8 cellular contexts compared by ENCODE assay signal in genomic region chr14:69191340-69192111, GRCh38. TPM values are rescaled to one million over a fixed set of nuclear protein-coding genes. Genes with fewer than 3 reads are reported as not detected.
DNase-seq lines count a peak whose midpoint lies in the region; ATAC-seq lines count a peak whose summit lies in the region.

EXD2 (plus strand) TSS chr14:69191498; CDS start chr14:69209471, 17,973 bp downstream.

- in situ Hi-C loops in ACHN (cut with HindIII; ENCODE audit: low pct_ligation_motif_present, low pct_unique_long_range_greater_than_20kb, low sequenced_read_pairs): no loop called here

- no peaks in the 10 kb centered on the region for H3K9me3 Mint-ChIP-seq in activated CD4-positive, alpha-beta T cell treated with anti-CD3 and anti-CD28 coated beads, Interleukin-2, amount 10 ng/mL, durations not matched to agents 24 days and 14 days

- H3K4me1 Mint-ChIP-seq in activated CD4-positive, alpha-beta T cell treated with anti-CD3 and anti-CD28 coated beads, Interleukin-2, amount 10 ng/mL, durations not matched to agents 24 days and 14 days: peaks cover 11% of the 10 kb centered on the region

- peak within 1 kb of the TSS; percentile 83 for H3K27ac Mint-ChIP-seq in activated CD4-positive, alpha-beta T cell treated with anti-CD3 and anti-CD28 coated beads, Interleukin-2, amount 10 ng/mL, durations not matched to agents 24 days and 14 days

- peak; percentile 85 for DNase-seq in ACHN
- DNase-seq in NCI-H345 (lab: John Stamatoyannopoulos, UW): peak; percentile 97
- DNase-seq in activated CD4-positive, alpha-beta T cell treated with anti-CD3 and anti-CD28 coated beads, Interleukin-2, amount 10 ng/mL, durations not matched to agents 24 days and 14 days: peak; percentile 87
- DNase-seq in cortex of kidney (lab: John Stamatoyannopoulos, UW): peak; percentile 13
- peak; percentile 52 to 60 for DNase-seq in stimulated activated CD4-positive, alpha-beta T cell treated with anti-CD3 and anti-CD28 coated beads, Interleukin-1b, Interleukin-23, amount 100 ng/mL, for 4 hours (ENCODE audit: low read depth in 2 of 2)

- H3K27me3 Mint-ChIP-seq in activated CD4-positive, alpha-beta T cell treated with anti-CD3 and anti-CD28 coated beads, Interleukin-2, amount 10 ng/mL, durations not matched to agents 24 days and 14 days: peaks cover 11% of the 10 kb centered on the region

- H3K27ac ChIP-seq in layer of hippocampus (ENCODE audit: low read depth, low read length): peak within 1 kb of the TSS; percentile 8

- peak within 1 kb of the TSS; percentile 93 for H3K4me3 Mint-ChIP-seq in activated CD4-positive, alpha-beta T cell treated with anti-CD3 and anti-CD28 coated beads, Interleukin-2, amount 10 ng/mL, durations not matched to agents 24 days and 14 days

- H3K36me3 Mint-ChIP-seq in activated CD4-positive, alpha-beta T cell treated with anti-CD3 and anti-CD28 coated beads, Interleukin-2, amount 10 ng/mL, durations not matched to agents 24 days and 14 days (ENCODE audit: low read depth): no peaks in the 10 kb centered on the region

- ATAC-seq in GM18907 (IDR thresholded peaks at IDR 0.05; ENCODE audit: unreplicated experiment) (peak; percentile 89), HG03175 (IDR thresholded peaks at IDR 0.05; ENCODE audit: unreplicated experiment) (peak; percentile 83)

- no peaks in the 10 kb centered on the region for H3K27me3 ChIP-seq in layer of hippocampus (ENCODE audit: control insufficient read depth, insufficient read depth, low read length)

- intact Hi-C loops in activated CD4-positive, alpha-beta T cell treated with anti-CD3 and anti-CD28 coated beads, Interleukin-2, amount 10 ng/mL, durations not matched to agents 24 days and 14 days (cut with micrococcal nuclease): loop anchor here (1.0 to 2.0 kb wide), 3 partner anchors 38 to 207 kb away; partner anchors contain the start of genes DCAF5, ERH and SLC39A9

RNA-seq across cellular contexts. Expression of gene EXD2, which starts in this region (rescaled TPM):
- 6.3 and 7.5 TPM in 2 replicates for total RNA-seq in activated CD4-positive, alpha-beta T cell treated with anti-CD3 and anti-CD28 coated beads, Interleukin-2, amount 10 ng/mL, durations not matched to agents 24 days and 14 days

Comparison
In these comparisons a context has a peak if more than half of its experiments do, and no peak if none do; other contexts are left out.
1. Peak in every context shown above with its lines: DNase-seq, ATAC-seq and H3K27ac ChIP-seq.
2. DNase-seq: peak in every context shown above with its lines; median percentile 97 in NCI-H345; 87 in activated CD4-positive, alpha-beta T cell treated with anti-CD3 and anti-CD28 coated beads, Interleukin-2, amount 10 ng/mL, durations not matched to agents 24 days and 14 days; 85 in ACHN; 56 in stimulated activated CD4-positive, alpha-beta T cell treated with anti-CD3 and anti-CD28 coated beads, Interleukin-1b, Interleukin-23, amount 100 ng/mL, for 4 hours; 13 in cortex of kidney.